ENCODE assay signal across 22 cellular contexts in the genomic region with DNA sequence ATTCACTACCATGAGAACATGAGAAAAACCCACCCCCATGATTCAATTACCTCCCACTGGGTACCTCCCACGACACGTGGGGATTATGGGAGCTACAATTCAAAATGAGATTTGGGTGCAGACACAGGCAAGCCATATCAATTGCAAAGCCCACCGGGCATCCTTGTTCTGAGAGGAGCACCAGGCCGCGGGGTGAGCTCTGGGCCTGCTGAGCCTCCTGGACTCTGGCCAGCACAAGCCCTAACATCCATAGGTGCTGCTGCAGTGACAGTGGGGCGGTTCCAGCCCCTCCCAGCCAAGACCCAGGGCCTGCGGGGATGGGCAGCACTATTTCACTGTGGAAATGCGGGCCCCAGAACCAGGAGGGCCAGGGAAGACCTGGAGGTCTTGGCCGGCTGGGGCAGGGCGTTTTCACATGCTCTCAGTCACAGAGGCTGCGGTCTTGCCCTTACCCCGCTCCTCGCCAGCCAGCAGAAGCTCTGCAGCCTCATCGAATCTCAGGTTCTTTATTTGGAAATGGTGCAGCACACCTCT.
DNase-seq lines count a peak whose midpoint lies in the region; ATAC-seq and TF ChIP-seq lines count a peak whose summit lies in the region.
"Had no signal": no experiment of that assay in that cellular context is flagged by ENCODE, and none has a peak within 500 bp of the region (broad histone marks: within the 10 kb centered on the region; RNA-seq: fewer than 3 reads in every experiment).

No MANE protein-coding gene starts in this region.

- H3K27ac ChIP-seq in mammary epithelial cell (ENCODE audit: insufficient read depth, low read depth, low read length) (no peak overlapping the region), breast epithelium (no peak overlapping the region)
- H3K27ac ChIP-seq: cardiac muscle cell, parathyroid adenoma, WERI-Rb-1 had no signal

- H3K36me3 ChIP-seq in mammary epithelial cell (ENCODE audit: insufficient read depth, low read length) (no peaks in the 10 kb centered on the region), breast epithelium (no peaks in the 10 kb centered on the region), NT2/D1 (ENCODE audit: insufficient read depth, insufficient read length, low read length) (peaks cover 12% of the 10 kb centered on the region)
- H3K36me3 ChIP-seq: cardiac muscle cell had no signal

- peaks cover 8% of the 10 kb centered on the region for H3K27me3 Mint-ChIP-seq in glutamatergic neuron (ENCODE audit: unreplicated experiment)
- no peaks in the 10 kb centered on the region for H3K27me3 Mint-ChIP-seq in naive thymus-derived CD8-positive, alpha-beta T cell
- H3K27me3 Mint-ChIP-seq: activated naive CD8-positive, alpha-beta T cell treated with anti-CD3 and anti-CD28 coated beads, Interleukin-2, amount 50 U/mL, for 24 hours; CD4-positive, alpha-beta T cell; T-cell had no signal

- DNase-seq in mammary epithelial cell, result no peak
- no peak for DNase-seq in breast epithelium (ENCODE audit: low spot score in 2 of 2)
- DNase-seq in NT2/D1 (ENCODE audit: low read depth, low spot score), result no peak
- no peak for DNase-seq in glutamatergic neuron
- DNase-seq in naive thymus-derived CD8-positive, alpha-beta T cell, result no peak
- DNase-seq in activated gamma-delta T cell treated with Interleukin-2 at 50 U/mL for 16 hours, result no peak
- no peak for DNase-seq in activated CD4-positive, alpha-beta T cell treated with anti-CD3 and anti-CD28 coated beads for 4 hours
- DNase-seq: activated CD8-positive, alpha-beta memory T cell treated with anti-CD3 and anti-CD28 coated beads for 24 hours; activated naive CD8-positive, alpha-beta T cell treated with anti-CD3 and anti-CD28 coated beads, Interleukin-2, amount 50 U/mL, for 24 hours; CD4-positive, alpha-beta T cell; effector CD8-positive, alpha-beta T cell; KBM-7; NCI-H1048; stimulated activated naive B cell treated with anti-CD40 and anti-IgM and Interleukin-4, amounts not matched to agents 10 μg/mL and 1 μg/mL and 100 μg/mL, for 72 hours; T-cell; WERI-Rb-1 had no signal

- no peak for TF ChIP-seq POLR2A in breast epithelium (IDR thresholded peaks at IDR 0.05)

- no peak overlapping the region for H3K4me3 Mint-ChIP-seq in glutamatergic neuron (ENCODE audit: unreplicated experiment)
- no peak overlapping the region for H3K4me3 Mint-ChIP-seq in naive thymus-derived CD8-positive, alpha-beta T cell
- H3K4me3 Mint-ChIP-seq: activated naive CD8-positive, alpha-beta T cell treated with anti-CD3 and anti-CD28 coated beads, Interleukin-2, amount 50 U/mL, for 24 hours; activated T-helper 1 cell treated with anti-CD3 and anti-CD28 coated beads, Interleukin-12 subunit alpha, Interleukin-12 subunit beta, Interleukin-2, Interleukin-4 antibody, amounts not matched to agents 30 ng/mL and 10 ng/mL and 1 ng/mL, durations not matched to agents 14 hours and 24 hours and 36 hours; CD4-positive, alpha-beta T cell; stimulated activated naive B cell treated with anti-CD40 and anti-IgM and Interleukin-4, amounts not matched to agents 10 μg/mL and 1 μg/mL and 100 μg/mL, for 72 hours; T-cell; type B pancreatic cell had no signal

- H3K9me3 Mint-ChIP-seq in glutamatergic neuron (ENCODE audit: unreplicated experiment), result peaks cover 9% of the 10 kb centered on the region
- H3K9me3 Mint-ChIP-seq in naive thymus-derived CD8-positive, alpha-beta T cell, result no peaks in the 10 kb centered on the region
- H3K9me3 Mint-ChIP-seq: activated naive CD8-positive, alpha-beta T cell treated with anti-CD3 and anti-CD28 coated beads, Interleukin-2, amount 50 U/mL, for 24 hours; CD4-positive, alpha-beta T cell; stimulated activated naive B cell treated with anti-CD40 and anti-IgM and Interleukin-4, amounts not matched to agents 10 μg/mL and 1 μg/mL and 100 μg/mL, for 72 hours; T-cell; type B pancreatic cell had no signal

- POLR2A ChIA-PET in naive thymus-derived CD8-positive, alpha-beta T cell (lab: Charles Lee), result no interaction called here

- H3K9ac ChIP-seq in mammary epithelial cell (ENCODE audit: insufficient read depth, low read length) (no peak overlapping the region), NT2/D1 (ENCODE audit: insufficient read length, low read depth) (peak overlapping the region; percentile 2)
- H3K9ac ChIP-seq: parathyroid adenoma had no signal

- peaks cover 15% of the 10 kb centered on the region for H3K36me3 Mint-ChIP-seq in glutamatergic neuron (ENCODE audit: unreplicated experiment)
- peaks cover 0 to 2% (median 0%) of the 10 kb centered on the region in 3 donors for H3K36me3 Mint-ChIP-seq in naive thymus-derived CD8-positive, alpha-beta T cell

- no peak overlapping the region for H3K4me3 ChIP-seq in mammary epithelial cell (replicated peaks in 1 of 3; ENCODE audit: insufficient read depth in 1 of 3, low read depth in 2 of 3, low read length in 3 of 3)
- no peak overlapping the region for H3K4me3 ChIP-seq in breast epithelium
- H3K4me3 ChIP-seq in NT2/D1 (ENCODE audit: insufficient read length, low read depth), result no peak overlapping the region
- H3K4me3 ChIP-seq: cardiac muscle cell had no signal

- no peak overlapping the region for H3K4me2 ChIP-seq in mammary epithelial cell (ENCODE audit: insufficient read depth, low read depth, low read length)

- H3K4me1 Mint-ChIP-seq in glutamatergic neuron (ENCODE audit: low read depth, unreplicated experiment), result peaks cover 8% of the 10 kb centered on the region
- H3K4me1 Mint-ChIP-seq in naive thymus-derived CD8-positive, alpha-beta T cell, result peaks cover 0 to 6% (median 2%) of the 10 kb centered on the region in 4 donors
- H3K4me1 Mint-ChIP-seq: stimulated activated naive B cell treated with anti-CD40 and anti-IgM and Interleukin-4, amounts not matched to agents 10 μg/mL and 1 μg/mL and 100 μg/mL, for 72 hours had no signal

- 73% methylated on average over 8 of the region's 14 CpGs for WGBS in mammary epithelial cell (ENCODE audit: low coverage, missing lambda C conversion rate)

- peaks cover 2% of the 10 kb centered on the region for H3K9me3 ChIP-seq in mammary epithelial cell (replicated peaks; ENCODE audit: insufficient read depth, low read length)
- no peaks in the 10 kb centered on the region for H3K9me3 ChIP-seq in breast epithelium
- peaks cover 5% of the 10 kb centered on the region; the same call in 1 of the 2 replicates for H3K9me3 ChIP-seq in NT2/D1 (ENCODE audit: insufficient read depth, low read length)

- in situ Hi-C loops in mammary epithelial cell (cut with MboI; ENCODE audit: low sequenced_read_pairs in 2 of 2), result no loop called here

- no TSS peak for BruUV-seq in mammary epithelial cell (replicated peaks; lab: Mats Ljungman, UMichigan)

- TF ChIP-seq CTCF in mammary epithelial cell (conservative IDR thresholded peaks at IDR 0.05 in 1 of 2, IDR thresholded peaks at IDR 0.05 in 1 of 2; ENCODE audit: extremely low read depth in 1 of 2, insufficient read depth in 1 of 2, low read depth in 1 of 2, low read length in 2 of 2), result no peak
- TF ChIP-seq CTCF in breast epithelium (IDR thresholded peaks at IDR 0.05), result no peak
- no peak for TF ChIP-seq CTCF in glutamatergic neuron (IDR thresholded peaks at IDR 0.05; ENCODE audit: partially characterized antibody, unreplicated experiment)

- dilution Hi-C loops in mammary epithelial cell (cut with HindIII; ENCODE audit: low sequenced_read_pairs), result no loop called here

- no peaks in the 10 kb centered on the region for H4K20me1 ChIP-seq in mammary epithelial cell (ENCODE audit: insufficient read depth, low read length)

- CTCF ChIA-PET in mammary epithelial cell (lab: Charles Lee; ENCODE audit: low non-redundant PET), result no interaction called here

- peak overlapping the region; percentile 12 for H3K27ac Mint-ChIP-seq in glutamatergic neuron (ENCODE audit: unreplicated experiment)
- H3K27ac Mint-ChIP-seq in naive thymus-derived CD8-positive, alpha-beta T cell, result peak overlapping the region in 1 of 10 donors; percentile 86
- H3K27ac Mint-ChIP-seq: activated naive CD8-positive, alpha-beta T cell treated with anti-CD3 and anti-CD28 coated beads, Interleukin-2, amount 50 U/mL, for 24 hours; activated T-helper 1 cell treated with anti-CD3 and anti-CD28 coated beads, Interleukin-12 subunit alpha, Interleukin-12 subunit beta, Interleukin-2, Interleukin-4 antibody, amounts not matched to agents 30 ng/mL and 10 ng/mL and 1 ng/mL, durations not matched to agents 14 hours and 24 hours and 36 hours; CD4-positive, alpha-beta T cell; stimulated activated naive B cell treated with anti-CD40 and anti-IgM and Interleukin-4, amounts not matched to agents 10 μg/mL and 1 μg/mL and 100 μg/mL, for 72 hours; T-cell; type B pancreatic cell had no signal

- peaks cover 12% of the 10 kb centered on the region for H3K4me1 ChIP-seq in mammary epithelial cell (ENCODE audit: insufficient read depth, low read length)
- no peaks in the 10 kb centered on the region for H3K4me1 ChIP-seq in breast epithelium
- H3K4me1 ChIP-seq in NT2/D1 (ENCODE audit: insufficient read depth, insufficient read length), result peaks cover 8% of the 10 kb centered on the region

- no peaks in the 10 kb centered on the region for H3K79me2 ChIP-seq in mammary epithelial cell (ENCODE audit: insufficient read depth, low read length)
- H3K79me2 ChIP-seq: parathyroid adenoma had no signal

- intact Hi-C loops in mammary epithelial cell (cut with micrococcal nuclease), result loop anchor here (10.0 kb wide), 1 partner anchor 92 kb away; no protein-coding TSS in a partner anchor
- intact Hi-C loops in breast epithelium (cut with DNase I; ENCODE audit: low total_unique reads), result loop anchor here (5.0 kb wide), 1 partner anchor 645 kb away; no protein-coding TSS in a partner anchor

- ATAC-seq in naive thymus-derived CD8-positive, alpha-beta T cell, result no peak
- no peak for ATAC-seq in GM21825 (IDR thresholded peaks at IDR 0.05; ENCODE audit: unreplicated experiment)
- ATAC-seq: activated naive CD8-positive, alpha-beta T cell treated with anti-CD3 and anti-CD28 coated beads, Interleukin-2, amount 50 U/mL, for 24 hours; Panc1; stimulated activated naive B cell treated with anti-CD40 and anti-IgM and Interleukin-4, amounts not matched to agents 10 μg/mL and 1 μg/mL and 100 μg/mL, for 72 hours; T-cell had no signal

- peak overlapping the region; percentile 7 for H2AFZ ChIP-seq in mammary epithelial cell (ENCODE audit: low read depth, low read length)
- H2AFZ ChIP-seq: parathyroid adenoma had no signal

- H3K27me3 ChIP-seq in mammary epithelial cell (ENCODE audit: insufficient read depth, low read length) (peaks cover 4% of the 10 kb centered on the region), breast epithelium (peaks cover 0 to 8% of the 10 kb centered on the region in 2 donors), NT2/D1 (ENCODE audit: insufficient read depth, insufficient read length) (no peaks in the 10 kb centered on the region)
- H3K27me3 ChIP-seq: cardiac muscle cell had no signal
